In the genomic region with DNA sequence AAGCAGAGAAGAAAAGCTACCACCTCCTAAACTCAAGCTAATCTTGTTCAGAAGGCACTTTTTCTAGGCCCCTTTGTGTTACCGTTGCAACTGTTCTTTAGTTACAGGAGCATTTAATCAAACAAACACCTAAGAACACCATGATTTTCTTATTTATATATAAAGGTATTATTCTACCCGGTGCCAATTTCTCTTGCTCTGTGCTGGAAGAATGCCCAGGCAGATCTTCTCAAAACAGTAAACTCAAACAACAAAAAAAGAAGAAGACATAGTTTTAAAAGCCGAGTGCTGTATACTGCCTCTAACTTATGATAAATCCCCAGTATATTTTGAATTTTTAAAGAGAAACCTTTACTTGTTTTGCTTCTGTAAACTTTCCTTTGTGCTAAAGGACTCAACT, we compare ENCODE assay signal across 13 cellular contexts. TPM values are rescaled to one million over a fixed set of nuclear protein-coding genes. Genes with fewer than 3 reads are reported as not detected.
A peak's percentile ranks its signal among the peaks of the same experiment; 100 is the strongest.
DNase-seq lines count a peak whose midpoint lies in the region; ATAC-seq and TF ChIP-seq lines count a peak whose summit lies in the region.
"Had no signal": no experiment of that assay in that cellular context is flagged by ENCODE, and none has a peak within 500 bp of the region (broad histone marks: within the 10 kb centered on the region; RNA-seq: fewer than 3 reads in every experiment).

No MANE protein-coding gene starts in this region.

- H3K4me3 Mint-ChIP-seq in activated naive CD4-positive, alpha-beta T cell treated with anti-CD3 and anti-CD28 coated beads, Interleukin-2, amount 50 U/mL, for 24 hours, result no peak overlapping the region
- no peak overlapping the region for H3K4me3 Mint-ChIP-seq in MCF 10A (ENCODE audit: unreplicated experiment)
- H3K4me3 Mint-ChIP-seq: CD8-positive, alpha-beta memory T cell; H9 had no signal

- peaks cover 10 to 96% (median 38%) of the 10 kb centered on the region in 3 donors for H3K4me1 ChIP-seq in esophagus squamous epithelium
- H3K4me1 ChIP-seq: Caco-2 had no signal

- ATAC-seq in activated naive CD4-positive, alpha-beta T cell treated with anti-CD3 and anti-CD28 coated beads, Interleukin-2, amount 50 U/mL, for 72 hours, result no peak
- no peak for ATAC-seq in HG02938 (IDR thresholded peaks at IDR 0.05; ENCODE audit: unreplicated experiment)

- TF ChIP-seq POLR2A in esophagus squamous epithelium (IDR thresholded peaks at IDR 0.05), result no peak

- no peaks in the 10 kb centered on the region for H3K9me3 ChIP-seq in esophagus squamous epithelium
- H3K9me3 ChIP-seq: BLaER1, Caco-2 had no signal

- no peaks in the 10 kb centered on the region for H3K27me3 ChIP-seq in esophagus squamous epithelium
- H3K27me3 ChIP-seq: BLaER1 had no signal

- TF ChIP-seq CTCF in esophagus squamous epithelium (IDR thresholded peaks at IDR 0.05) (no peak), MCF 10A (IDR thresholded peaks at IDR 0.05; ENCODE audit: unreplicated experiment) (no peak)

- peaks cover 8% of the 10 kb centered on the region for H3K36me3 Mint-ChIP-seq in activated naive CD4-positive, alpha-beta T cell treated with anti-CD3 and anti-CD28 coated beads, Interleukin-2, amount 50 U/mL, for 24 hours
- peaks cover 0 to 6% of the 10 kb centered on the region in 2 donors for H3K36me3 Mint-ChIP-seq in activated naive CD4-positive, alpha-beta T cell treated with anti-CD3 and anti-CD28 coated beads, Interleukin-2, amount 50 U/mL, for 72 hours
- peaks cover 21% of the 10 kb centered on the region for H3K36me3 Mint-ChIP-seq in MCF 10A (ENCODE audit: insufficient read depth, unreplicated experiment)

- peak overlapping the region; percentile 4 for H3K27ac Mint-ChIP-seq in activated naive CD4-positive, alpha-beta T cell treated with anti-CD3 and anti-CD28 coated beads, Interleukin-2, amount 50 U/mL, for 24 hours
- H3K27ac Mint-ChIP-seq in activated naive CD4-positive, alpha-beta T cell treated with anti-CD3 and anti-CD28 coated beads, Interleukin-2, amount 50 U/mL, for 72 hours, result no peak overlapping the region
- no peak overlapping the region for H3K27ac Mint-ChIP-seq in MCF 10A (ENCODE audit: low read depth, unreplicated experiment)
- H3K27ac Mint-ChIP-seq: CD8-positive, alpha-beta memory T cell; H9 had no signal

- H3K27me3 Mint-ChIP-seq in activated naive CD4-positive, alpha-beta T cell treated with anti-CD3 and anti-CD28 coated beads, Interleukin-2, amount 50 U/mL, for 24 hours, result no peaks in the 10 kb centered on the region
- no peaks in the 10 kb centered on the region for H3K27me3 Mint-ChIP-seq in MCF 10A (ENCODE audit: insufficient read depth, unreplicated experiment)
- H3K27me3 Mint-ChIP-seq: CD8-positive, alpha-beta memory T cell had no signal

- H3K4me1 Mint-ChIP-seq in activated naive CD4-positive, alpha-beta T cell treated with anti-CD3 and anti-CD28 coated beads, Interleukin-2, amount 50 U/mL, for 24 hours, result peaks cover 65% of the 10 kb centered on the region
- H3K4me1 Mint-ChIP-seq in MCF 10A (ENCODE audit: insufficient read depth, unreplicated experiment), result peaks cover 20% of the 10 kb centered on the region

- intact Hi-C loops in esophagus squamous epithelium (cut with DNase I), result no loop called here
- intact Hi-C loops in MCF 10A (cut with micrococcal nuclease), result no loop called here

- H3K36me3 ChIP-seq in esophagus squamous epithelium, result no peaks in the 10 kb centered on the region

- POLR2A ChIA-PET in MCF 10A (lab: Yijun Ruan, JAX), result interaction anchor here (0.9 to 9.4 kb wide), 4 partner anchors 7 to 20 kb away, joined by 3 to 55 read pairs (median 6); a partner anchor contains a TSS

- no peaks in the 10 kb centered on the region for H3K9me3 Mint-ChIP-seq in activated naive CD4-positive, alpha-beta T cell treated with anti-CD3 and anti-CD28 coated beads, Interleukin-2, amount 50 U/mL, for 24 hours
- H3K9me3 Mint-ChIP-seq in activated naive CD4-positive, alpha-beta T cell treated with anti-CD3 and anti-CD28 coated beads, Interleukin-2, amount 50 U/mL, for 72 hours, result no peaks in the 10 kb centered on the region
- no peaks in the 10 kb centered on the region for H3K9me3 Mint-ChIP-seq in MCF 10A (ENCODE audit: unreplicated experiment)
- H3K9me3 Mint-ChIP-seq: CD8-positive, alpha-beta memory T cell; H9 had no signal

- 27 to 41% methylated on average over 3 of the region's 3 CpGs for WGBS in esophagus squamous epithelium, 2 donors

- BruUV-seq in MCF 10A (replicated peaks; lab: Mats Ljungman, UMichigan), result no TSS peak

- DNase-seq in DMS53 (lab: John Stamatoyannopoulos, UW), result peak; percentile 40
- no peak for DNase-seq in DMS53 treated with DMSO at 0.1 percent for 48 hours (lab: John Stamatoyannopoulos, UW; ENCODE audit: unreplicated experiment)
- no peak for DNase-seq in activated naive CD4-positive, alpha-beta T cell treated with anti-CD3 and anti-CD28 coated beads, Interleukin-2, amount 50 U/mL, for 72 hours (ENCODE audit: low spot score in 2 of 2)
- no peak for DNase-seq in esophagus squamous epithelium (lab: John Stamatoyannopoulos, UW)
- DNase-seq in MCF 10A (ENCODE audit: unreplicated experiment), result no peak
- DNase-seq: 8988T; Caco-2; CD8-positive, alpha-beta memory T cell; H9; KG1 had no signal

- CTCF ChIA-PET in MCF 10A (lab: Yijun Ruan, JAX), result interaction anchor here (0.6 to 1.4 kb wide), 3 partner anchors 12 to 101 kb away, joined by 3 to 5 read pairs (median 3); no protein-coding TSS in a partner anchor

- H3K27ac ChIP-seq in esophagus squamous epithelium, result peak overlapping the region in 3 of 4 donors; percentile 8 to 80 (median 63)
- H3K27ac ChIP-seq: BLaER1 had no signal

- H3K4me3 ChIP-seq in esophagus squamous epithelium, result no peak overlapping the region
- H3K4me3 ChIP-seq: BLaER1 had no signal

RNA-seq across cellular contexts. Expression of a gene that starts 20.4 kb away (rescaled TPM):
- 10 to 100 TPM; 63.8 to 92.7 TPM for total RNA-seq in activated naive CD4-positive, alpha-beta T cell treated with anti-CD3 and anti-CD28 coated beads, Interleukin-2, amount 50 U/mL, for 72 hours
- total RNA-seq in esophagus squamous epithelium, result 100 to 1,000 TPM in 1 of 4 donors, 10 to 100 TPM in 3; 87.5 to 127 (median 93.9) TPM
- 154 and 194 TPM in 2 replicates for total RNA-seq in MCF 10A (2022)
